In the genomic region with DNA sequence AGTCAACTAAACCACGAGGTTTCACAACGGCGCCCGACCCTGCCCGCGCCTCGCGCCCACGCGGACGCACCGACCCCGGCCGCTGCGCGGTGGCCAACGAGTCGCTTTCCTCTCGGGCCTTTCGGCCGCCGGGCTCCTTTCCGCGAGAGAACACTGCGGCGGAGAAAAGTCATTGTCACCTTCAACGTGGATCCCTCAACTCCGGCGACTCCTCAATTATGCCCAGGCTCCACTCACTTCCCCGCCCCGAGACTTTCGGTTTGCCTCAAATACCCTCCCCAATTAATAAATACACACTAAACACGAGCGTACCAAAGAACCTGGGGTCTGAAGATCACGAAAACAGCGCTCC, we compare ENCODE assay signal across 8 cellular contexts. TPM values are rescaled to one million over a fixed set of nuclear protein-coding genes. Genes with fewer than 3 reads are reported as not detected.
DNase-seq lines count a peak whose midpoint lies in the region; ATAC-seq and TF ChIP-seq lines count a peak whose summit lies in the region.

No MANE protein-coding gene starts in this region.

- H3K4me1 Mint-ChIP-seq in T-helper 2 cell treated with Interferon-gamma antibody and Interleukin-4, amounts not matched to agents 5 μg/mL and 100 μg/mL, for 36 hours (ENCODE audit: low read depth) = peaks cover 31% of the 10 kb centered on the region
- peaks cover 16 to 44% (median 36%) of the 10 kb centered on the region in 3 donors for H3K4me1 Mint-ChIP-seq in naive B cell

- H3K9me3 ChIP-seq in ectodermal cell (ENCODE audit: control insufficient read depth, low read length) (no peaks in the 10 kb centered on the region), tibial nerve (no peaks in the 10 kb centered on the region)

- H3K4me1 ChIP-seq in ectodermal cell (ENCODE audit: control insufficient read depth, insufficient read depth, low read length) (peaks cover 13% of the 10 kb centered on the region), tibial nerve (peaks cover 0 to 8% (median 0%) of the 10 kb centered on the region in 4 donors)

- H3K4me3 Mint-ChIP-seq in T-helper 2 cell treated with Interferon-gamma antibody and Interleukin-4, amounts not matched to agents 5 μg/mL and 100 μg/mL, for 36 hours = peak overlapping the region; percentile 94
- H3K4me3 Mint-ChIP-seq in naive B cell = peak overlapping the region; percentile 85 to 99 (median 96)

- H3K4me3 ChIP-seq in ectodermal cell (ENCODE audit: insufficient read depth, low read depth, low read length) = peak overlapping the region; percentile 75
- H3K4me3 ChIP-seq in tibial nerve = peak overlapping the region; percentile 62 to 96 (median 81)

- peak; percentile 38 for DNase-seq in NCI-H345 (lab: John Stamatoyannopoulos, UW)
- DNase-seq in NCI-H345 treated with DMSO at 0.1 percent for 48 hours (lab: John Stamatoyannopoulos, UW; ENCODE audit: unreplicated experiment) = no peak
- DNase-seq in T-helper 2 cell treated with Interferon-gamma antibody and Interleukin-4, amounts not matched to agents 5 μg/mL and 100 μg/mL, for 36 hours (ENCODE audit: low spot score) = no peak
- DNase-seq in naive B cell = no peak
- peak; percentile 11 to 15 for DNase-seq in tibial nerve (ENCODE audit: low spot score in 2 of 2)
- DNase-seq in NAMALWA (ENCODE audit: low spot score) = no peak
- no peak for DNase-seq in NCI-H2171 (lab: John Stamatoyannopoulos, UW)

- ATAC-seq in naive B cell (ENCODE audit: low read depth in 2 of 2) = no peak

- WGBS in ectodermal cell, 2 experiments = 0% methylated on average over 33 to 36 of the region's 36 CpGs
- WGBS in tibial nerve, 2 donors = 0 to 2% methylated on average over 32 to 36 of the region's 36 CpGs

- peak overlapping the region; percentile 96 for H3K27ac Mint-ChIP-seq in T-helper 2 cell treated with Interferon-gamma antibody and Interleukin-4, amounts not matched to agents 5 μg/mL and 100 μg/mL, for 36 hours
- H3K27ac Mint-ChIP-seq in naive B cell = peak overlapping the region; percentile 93 to 99 (median 98)

- no peak for TF ChIP-seq POLR2A in tibial nerve (IDR thresholded peaks at IDR 0.05)

- H3K36me3 Mint-ChIP-seq in T-helper 2 cell treated with Interferon-gamma antibody and Interleukin-4, amounts not matched to agents 5 μg/mL and 100 μg/mL, for 36 hours (ENCODE audit: low read depth) = peaks cover 6% of the 10 kb centered on the region
- H3K36me3 Mint-ChIP-seq in naive B cell = peaks cover 0 to 6% of the 10 kb centered on the region in 2 donors

- H3K36me3 ChIP-seq in ectodermal cell (ENCODE audit: control insufficient read depth, insufficient read depth, low read length) = no peaks in the 10 kb centered on the region
- H3K36me3 ChIP-seq in tibial nerve = no peaks in the 10 kb centered on the region

- TF ChIP-seq EP300 in tibial nerve (IDR thresholded peaks at IDR 0.05) = no peak

- H3K27me3 Mint-ChIP-seq in T-helper 2 cell treated with Interferon-gamma antibody and Interleukin-4, amounts not matched to agents 5 μg/mL and 100 μg/mL, for 36 hours (ENCODE audit: low read depth) = peaks cover 10% of the 10 kb centered on the region
- no peaks in the 10 kb centered on the region for H3K27me3 Mint-ChIP-seq in naive B cell

- peak overlapping the region; percentile 80 for H3K27ac ChIP-seq in ectodermal cell (ENCODE audit: insufficient read depth, low read depth, low read length, poor library complexity, severe bottlenecking)
- peak overlapping the region; percentile 83 to 92 (median 88) for H3K27ac ChIP-seq in tibial nerve

- H3K27me3 ChIP-seq in ectodermal cell (ENCODE audit: control insufficient read depth, insufficient read depth, low read length, poor library complexity, severe bottlenecking) (no peaks in the 10 kb centered on the region), tibial nerve (no peaks in the 10 kb centered on the region)

- TF ChIP-seq CTCF in tibial nerve (IDR thresholded peaks at IDR 0.05) = no peak

- no peaks in the 10 kb centered on the region for H3K9me3 Mint-ChIP-seq in T-helper 2 cell treated with Interferon-gamma antibody and Interleukin-4, amounts not matched to agents 5 μg/mL and 100 μg/mL, for 36 hours
- no peaks in the 10 kb centered on the region for H3K9me3 Mint-ChIP-seq in naive B cell

RNA-seq across cellular contexts. Expression of gene SINHCAF, which starts 0.5 kb away (rescaled TPM):
- 229 TPM for polyA plus RNA-seq in ectodermal cell (2013, experiment 1 of 4)
- polyA plus RNA-seq in ectodermal cell (2013, experiment 2 of 4) = 268 TPM
- 206 TPM for polyA plus RNA-seq in ectodermal cell (2013, experiment 3 of 4)
- 188 TPM for polyA plus RNA-seq in ectodermal cell (2013, experiment 4 of 4)
- polyA plus RNA-seq in naive B cell (ENCODE audit: low read depth in 6 of 6) = 10 to 100 TPM; 65.6 to 89.8 (median 83.6) TPM
- 10 to 100 TPM in 2 of 4 donors, 1 to 10 TPM in 2; 7.5 to 18.6 (median 10.5) TPM for total RNA-seq in tibial nerve

Comparison
In these comparisons a context has a peak if more than half of its experiments do, and no peak if none do; other contexts are left out.
1. DNase-seq: peak in NCI-H345 (single experiment) and tibial nerve (2 of 2); none in NCI-H345 treated with DMSO at 0.1 percent for 48 hours (single experiment), T-helper 2 cell treated with Interferon-gamma antibody and Interleukin-4, amounts not matched to agents 5 μg/mL and 100 μg/mL, for 36 hours (single experiment), naive B cell (single experiment), NAMALWA (single experiment) and NCI-H2171 (single experiment).